Comparison of ENCODE assay signal across 1 cellular context in the genomic region with DNA sequence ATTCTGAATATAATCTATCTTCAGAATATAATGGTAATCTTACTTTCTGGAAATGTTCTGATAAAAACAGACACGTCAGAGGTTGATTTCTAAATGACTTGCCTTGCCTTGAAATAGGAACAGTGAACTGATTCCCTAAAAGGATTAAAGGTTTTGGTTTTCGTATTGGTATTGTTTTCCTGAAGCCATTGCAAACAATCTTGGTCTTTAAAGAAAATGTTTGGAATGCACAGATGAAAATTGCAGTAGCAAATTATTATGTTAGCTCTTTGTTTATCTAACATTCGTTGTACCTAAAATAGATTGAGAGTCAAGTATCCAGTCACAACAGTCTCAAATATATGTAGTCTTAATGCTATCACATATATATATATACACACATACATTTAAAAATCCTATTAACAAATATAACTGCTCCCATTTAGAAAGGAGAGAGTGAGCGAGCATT.
TF ChIP-seq lines count a peak whose summit lies in the region.

No MANE protein-coding gene starts in this region.

TF ChIP-seq in SK-N-SH, 30 proteins besides CTCF, POLR2A, EP300 and RAD21 (continued from another document):
- TF ChIP-seq, protein P1, sequence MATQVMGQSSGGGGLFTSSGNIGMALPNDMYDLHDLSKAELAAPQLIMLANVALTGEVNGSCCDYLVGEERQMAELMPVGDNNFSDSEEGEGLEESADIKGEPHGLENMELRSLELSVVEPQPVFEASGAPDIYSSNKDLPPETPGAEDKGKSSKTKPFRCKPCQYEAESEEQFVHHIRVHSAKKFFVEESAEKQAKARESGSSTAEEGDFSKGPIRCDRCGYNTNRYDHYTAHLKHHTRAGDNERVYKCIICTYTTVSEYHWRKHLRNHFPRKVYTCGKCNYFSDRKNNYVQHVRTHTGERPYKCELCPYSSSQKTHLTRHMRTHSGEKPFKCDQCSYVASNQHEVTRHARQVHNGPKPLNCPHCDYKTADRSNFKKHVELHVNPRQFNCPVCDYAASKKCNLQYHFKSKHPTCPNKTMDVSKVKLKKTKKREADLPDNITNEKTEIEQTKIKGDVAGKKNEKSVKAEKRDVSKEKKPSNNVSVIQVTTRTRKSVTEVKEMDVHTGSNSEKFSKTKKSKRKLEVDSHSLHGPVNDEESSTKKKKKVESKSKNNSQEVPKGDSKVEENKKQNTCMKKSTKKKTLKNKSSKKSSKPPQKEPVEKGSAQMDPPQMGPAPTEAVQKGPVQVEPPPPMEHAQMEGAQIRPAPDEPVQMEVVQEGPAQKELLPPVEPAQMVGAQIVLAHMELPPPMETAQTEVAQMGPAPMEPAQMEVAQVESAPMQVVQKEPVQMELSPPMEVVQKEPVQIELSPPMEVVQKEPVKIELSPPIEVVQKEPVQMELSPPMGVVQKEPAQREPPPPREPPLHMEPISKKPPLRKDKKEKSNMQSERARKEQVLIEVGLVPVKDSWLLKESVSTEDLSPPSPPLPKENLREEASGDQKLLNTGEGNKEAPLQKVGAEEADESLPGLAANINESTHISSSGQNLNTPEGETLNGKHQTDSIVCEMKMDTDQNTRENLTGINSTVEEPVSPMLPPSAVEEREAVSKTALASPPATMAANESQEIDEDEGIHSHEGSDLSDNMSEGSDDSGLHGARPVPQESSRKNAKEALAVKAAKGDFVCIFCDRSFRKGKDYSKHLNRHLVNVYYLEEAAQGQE (IDR thresholded peaks at IDR 0.05; ENCODE audit: low read depth, low read length): no peak
